ENCODE assay signal across 10 cellular contexts in the genomic region with DNA sequence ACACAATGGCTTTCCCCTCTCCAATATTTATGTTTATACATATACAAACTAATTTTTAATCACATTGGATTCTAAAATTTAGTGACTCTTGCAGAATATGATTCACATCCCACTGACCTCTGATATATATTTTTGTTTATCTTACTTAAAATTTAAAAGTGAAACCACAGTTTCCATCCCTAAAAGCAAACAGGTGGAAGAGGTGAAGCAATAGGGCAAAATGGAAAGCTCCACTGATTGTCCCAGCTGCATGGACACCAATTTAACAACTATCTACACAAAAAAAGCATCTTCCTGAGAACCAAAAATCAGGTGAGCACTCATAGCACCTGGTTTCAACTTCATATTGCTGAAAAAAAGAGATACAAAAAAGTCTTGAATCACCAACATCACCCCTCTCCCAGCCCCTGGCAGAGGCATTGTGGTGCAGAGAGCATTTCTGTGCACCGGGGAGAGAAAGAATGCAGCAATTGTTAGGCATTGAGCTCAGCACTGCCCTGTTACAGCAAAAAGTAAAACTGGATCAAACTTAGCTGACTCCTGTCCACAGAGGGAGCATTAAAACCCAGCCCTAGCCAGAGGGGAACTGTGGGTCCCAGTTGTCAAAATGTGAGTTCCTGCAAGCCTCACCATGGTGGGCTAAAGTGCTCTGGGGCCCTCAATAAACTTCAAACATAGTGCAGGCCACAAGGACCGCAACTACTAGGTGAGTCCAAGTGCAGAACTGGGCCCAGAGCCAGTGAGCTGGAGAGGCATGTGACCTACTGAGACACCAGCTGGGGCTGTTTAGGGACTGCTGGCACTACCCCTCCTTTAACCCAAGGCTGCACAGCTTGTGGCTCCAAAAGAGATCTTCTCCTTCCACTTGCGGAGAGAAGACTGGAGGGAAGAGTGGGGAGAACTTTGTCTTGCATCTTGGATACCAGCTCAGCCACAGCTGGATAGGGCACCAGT.
DNase-seq lines count a peak whose midpoint lies in the region; ATAC-seq and TF ChIP-seq lines count a peak whose summit lies in the region.
"Had no signal": no experiment of that assay in that cellular context is flagged by ENCODE, and none has a peak within 500 bp of the region (broad histone marks: within the 10 kb centered on the region; RNA-seq: fewer than 3 reads in every experiment).

No MANE protein-coding gene starts in this region.

- intact Hi-C loops in adrenal gland (cut with DNase I): no loop called here
- intact Hi-C loops in sigmoid colon (cut with DNase I): no loop called here

- no peak overlapping the region for H3K4me3 Mint-ChIP-seq in activated CD8-positive, alpha-beta T cell treated with anti-CD3 and anti-CD28 coated beads, Interleukin-2, amount 10 ng/mL, durations not matched to agents 7 days and 5 days
- no peak overlapping the region for H3K4me3 Mint-ChIP-seq in nephron progenitor cell

- TF ChIP-seq POLR2A in adrenal gland (IDR thresholded peaks at IDR 0.05) (no peak), sigmoid colon (IDR thresholded peaks at IDR 0.05) (no peak)

- no peak for ATAC-seq in activated CD8-positive, alpha-beta T cell treated with anti-CD3 and anti-CD28 coated beads, Interleukin-2, amount 10 ng/mL, durations not matched to agents 7 days and 5 days

- POLR2A ChIA-PET in HEK293 (lab: Yijun Ruan, JAX): no interaction called here
- POLR2A ChIA-PET in activated CD8-positive, alpha-beta T cell treated with anti-CD3 and anti-CD28 coated beads, Interleukin-2, amount 10 ng/mL, durations not matched to agents 7 days and 5 days (lab: Charles Lee): no interaction called here

- H3K9me3 ChIP-seq in HEK293 (ENCODE audit: control insufficient read depth, insufficient read depth, low read depth, low read length) (no peaks in the 10 kb centered on the region), adrenal gland (replicated peaks in 1 of 3) (no peaks in the 10 kb centered on the region), hepatocyte (ENCODE audit: low read depth) (peaks cover 4% of the 10 kb centered on the region), sigmoid colon (peaks cover 0 to 3% (median under 1%) of the 10 kb centered on the region in 4 donors)

- TF ChIP-seq CTCF in HEK293 (tag by site-specific recombination; IDR thresholded peaks at IDR 0.05): no peak
- TF ChIP-seq CTCF in adrenal gland (IDR thresholded peaks at IDR 0.05): no peak
- no peak for TF ChIP-seq CTCF in hepatocyte (IDR thresholded peaks at IDR 0.05; ENCODE audit: poor library complexity)
- TF ChIP-seq CTCF in sigmoid colon (IDR thresholded peaks at IDR 0.05): no peak
- TF ChIP-seq CTCF in nephron progenitor cell (IDR thresholded peaks at IDR 0.05): no peak

- peaks cover 11% of the 10 kb centered on the region for H3K9me3 Mint-ChIP-seq in activated CD8-positive, alpha-beta T cell treated with anti-CD3 and anti-CD28 coated beads, Interleukin-2, amount 10 ng/mL, durations not matched to agents 7 days and 5 days (ENCODE audit: insufficient read depth)
- peaks cover 21% of the 10 kb centered on the region for H3K9me3 Mint-ChIP-seq in nephron progenitor cell

- no peak overlapping the region for H3K27ac Mint-ChIP-seq in activated CD8-positive, alpha-beta T cell treated with anti-CD3 and anti-CD28 coated beads, Interleukin-2, amount 10 ng/mL, durations not matched to agents 7 days and 5 days
- H3K27ac Mint-ChIP-seq in nephron progenitor cell: no peak overlapping the region

- H2AFZ ChIP-seq in hepatocyte: no peak overlapping the region

- H3K36me3 ChIP-seq in HEK293 (ENCODE audit: control insufficient read depth in 2 of 2, insufficient read depth in 1 of 2, low read length in 2 of 2): peaks cover 7 to 30% of the 10 kb centered on the region in 2 experiments; a peak in 2 of 3 replicates
- H3K36me3 ChIP-seq in adrenal gland (replicated peaks in 1 of 2): peaks cover 0 to 27% of the 10 kb centered on the region in 2 donors
- H3K36me3 ChIP-seq in hepatocyte (replicated peaks; ENCODE audit: insufficient read depth, low read depth): peaks cover 3% of the 10 kb centered on the region
- H3K36me3 ChIP-seq in sigmoid colon: peaks cover 0 to 68% (median 27%) of the 10 kb centered on the region in 4 donors

- no peaks in the 10 kb centered on the region for H3K4me1 Mint-ChIP-seq in activated CD8-positive, alpha-beta T cell treated with anti-CD3 and anti-CD28 coated beads, Interleukin-2, amount 10 ng/mL, durations not matched to agents 7 days and 5 days (ENCODE audit: low read depth)
- peaks cover 4% of the 10 kb centered on the region for H3K4me1 Mint-ChIP-seq in nephron progenitor cell

- 64 to 74% (median 68%) methylated on average over 3 of the region's 3 CpGs for WGBS in adrenal gland, 4 donors
- 85% methylated on average over 3 of the region's 3 CpGs for WGBS in hepatocyte (ENCODE audit: low lambda C conversion rate, missing lambda C conversion rate)
- WGBS in sigmoid colon, 2 donors: 84 to 90% methylated on average over 3 of the region's 3 CpGs

- no peak for TF ChIP-seq EP300 in sigmoid colon (IDR thresholded peaks at IDR 0.05)

- CTCF ChIA-PET in HEK293 (lab: Yijun Ruan, JAX): no interaction called here
- CTCF ChIA-PET in activated CD8-positive, alpha-beta T cell treated with anti-CD3 and anti-CD28 coated beads, Interleukin-2, amount 10 ng/mL, durations not matched to agents 7 days and 5 days (lab: Charles Lee): no interaction called here

- H3K27me3 Mint-ChIP-seq in activated CD8-positive, alpha-beta T cell treated with anti-CD3 and anti-CD28 coated beads, Interleukin-2, amount 10 ng/mL, durations not matched to agents 7 days and 5 days (ENCODE audit: low read depth): no peaks in the 10 kb centered on the region
- peaks cover 7% of the 10 kb centered on the region for H3K27me3 Mint-ChIP-seq in nephron progenitor cell (ENCODE audit: low read depth, poor library complexity)

- no peaks in the 10 kb centered on the region for H3K9me2 ChIP-seq in hepatocyte (replicated peaks; ENCODE audit: insufficient read depth)

- peaks cover 3% of the 10 kb centered on the region for H3K79me2 ChIP-seq in hepatocyte

- H3K4me3 ChIP-seq in HEK293 (ENCODE audit: low read depth, low read length): no peak overlapping the region
- H3K4me3 ChIP-seq in adrenal gland: no peak overlapping the region
- no peak overlapping the region for H3K4me3 ChIP-seq in hepatocyte
- no peak overlapping the region for H3K4me3 ChIP-seq in sigmoid colon

- peaks cover 68% of the 10 kb centered on the region for H3K36me3 Mint-ChIP-seq in activated CD8-positive, alpha-beta T cell treated with anti-CD3 and anti-CD28 coated beads, Interleukin-2, amount 10 ng/mL, durations not matched to agents 7 days and 5 days (ENCODE audit: low read depth)
- H3K36me3 Mint-ChIP-seq in nephron progenitor cell (ENCODE audit: low read depth): peaks cover 92% of the 10 kb centered on the region

- no peak overlapping the region for H3K4me2 ChIP-seq in hepatocyte
- H3K4me2 ChIP-seq: KMS-11 had no signal

- no peaks in the 10 kb centered on the region for H4K20me1 ChIP-seq in hepatocyte (ENCODE audit: insufficient read depth, poor library complexity, severe bottlenecking)

- peak; percentile 62 to 89 (median 85) for DNase-seq in adrenal gland
- peak; percentile 9 for DNase-seq in hepatocyte (ENCODE audit: low spot score)
- DNase-seq in sigmoid colon: peak; percentile 65
- no peak for DNase-seq in activated CD8-positive, alpha-beta T cell treated with anti-CD3 and anti-CD28 coated beads, Interleukin-2, amount 10 ng/mL, durations not matched to agents 7 days and 5 days
- DNase-seq in nephron progenitor cell: no peak
- DNase-seq in GM03348 (ENCODE audit: low spot score): no peak
- no peak for DNase-seq in NCI-H1930 (lab: John Stamatoyannopoulos, UW)
- DNase-seq: HCEC 1CT had no signal

- H3K4me1 ChIP-seq in HEK293 (ENCODE audit: control insufficient read depth, insufficient read depth, low read length) (no peaks in the 10 kb centered on the region), adrenal gland (replicated peaks in 1 of 2) (no peaks in the 10 kb centered on the region), hepatocyte (ENCODE audit: insufficient read depth) (no peaks in the 10 kb centered on the region), sigmoid colon (peaks cover 0 to 11% (median 3%) of the 10 kb centered on the region in 4 donors)

- no peaks in the 10 kb centered on the region for H3K27me3 ChIP-seq in adrenal gland
- H3K27me3 ChIP-seq in hepatocyte: no peaks in the 10 kb centered on the region
- no peaks in the 10 kb centered on the region for H3K27me3 ChIP-seq in sigmoid colon

- no peak overlapping the region for H3K27ac ChIP-seq in HEK293 (ENCODE audit: extremely low read depth, low read depth, low read length)
- H3K27ac ChIP-seq in adrenal gland: peak overlapping the region in 1 of 5 donors; percentile 56
- no peak overlapping the region for H3K27ac ChIP-seq in hepatocyte
- no peak overlapping the region for H3K27ac ChIP-seq in sigmoid colon
- H3K27ac ChIP-seq: KMS-11 had no signal

TF ChIP-seq in HEK293, 187 proteins besides CTCF, POLR2A, EP300 and RAD21:
- TF ChIP-seq ZIC2 (tag by site-specific recombination; IDR thresholded peaks at IDR 0.05): peak; percentile 60
- no peak for TF ChIP-seq ZNF169 (tag by site-specific recombination; IDR thresholded peaks at IDR 0.05)

Comparison
In these comparisons a context has a peak if more than half of its experiments do, and no peak if none do; other contexts are left out.
1. DNase-seq: peak in adrenal gland (7 of 7), hepatocyte (single experiment) and sigmoid colon (single experiment); none in activated CD8-positive, alpha-beta T cell treated with anti-CD3 and anti-CD28 coated beads, Interleukin-2, amount 10 ng/mL, durations not matched to agents 7 days and 5 days (single experiment), nephron progenitor cell (single experiment), GM03348 (single experiment) and NCI-H1930 (0 of 2).